In the genomic region with DNA sequence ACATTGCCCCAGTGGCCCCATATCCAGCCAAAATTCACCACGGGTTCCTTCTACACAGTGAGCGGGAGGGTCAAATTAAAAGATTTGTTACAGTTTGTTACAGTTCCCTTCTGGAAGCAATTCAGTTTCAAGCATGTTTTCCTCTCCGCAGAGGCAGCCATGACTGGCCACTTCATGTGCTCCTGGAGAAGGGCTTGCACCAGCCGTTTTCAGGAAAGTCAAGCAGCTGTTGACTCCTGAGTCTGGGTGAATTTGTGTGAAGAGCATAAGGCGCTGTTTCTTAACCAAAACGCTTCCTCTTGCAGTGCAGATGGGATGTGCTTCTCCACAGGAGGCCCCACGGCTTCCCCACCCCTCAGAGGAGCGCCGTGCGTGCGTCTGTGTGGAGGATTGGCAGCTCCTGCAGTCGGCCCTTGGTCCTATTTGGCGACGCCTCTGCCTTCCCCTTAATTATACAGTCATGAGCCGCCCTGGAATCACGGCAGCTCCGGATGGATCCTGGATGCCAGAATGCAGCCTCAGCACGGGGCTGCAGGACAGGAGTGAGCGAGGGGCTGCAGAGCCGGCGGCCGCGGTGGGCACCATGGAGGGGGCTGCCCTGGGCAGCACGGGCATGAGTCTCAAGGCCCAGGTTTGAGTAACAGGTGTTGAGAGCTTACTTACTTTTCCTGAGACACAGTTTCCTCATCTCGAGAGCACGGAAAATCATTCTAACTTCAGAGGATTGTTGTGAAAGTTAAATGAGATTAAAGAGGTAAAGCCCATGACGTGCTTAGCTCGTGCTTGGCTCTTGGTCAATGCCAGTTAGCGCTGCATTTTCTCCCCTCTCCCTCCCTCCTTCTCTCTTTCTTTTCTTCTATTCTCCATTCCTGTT, we compare ENCODE assay signal across 16 cellular contexts. TPM values are rescaled to one million over a fixed set of nuclear protein-coding genes. Genes with fewer than 3 reads are reported as not detected.
DNase-seq lines count a peak whose midpoint lies in the region; ATAC-seq and TF ChIP-seq lines count a peak whose summit lies in the region.
"Had no signal": no experiment of that assay in that cellular context is flagged by ENCODE, and none has a peak within 500 bp of the region (broad histone marks: within the 10 kb centered on the region; RNA-seq: fewer than 3 reads in every experiment).

No MANE protein-coding gene starts in this region.

- no peaks in the 10 kb centered on the region for H3K36me3 ChIP-seq in rectal smooth muscle tissue (ENCODE audit: control insufficient read depth, insufficient read depth, low read length)
- no peaks in the 10 kb centered on the region for H3K36me3 ChIP-seq in effector memory CD4-positive, alpha-beta T cell (ENCODE audit: control insufficient read depth, insufficient read depth, low read length)
- H3K36me3 ChIP-seq: heart left ventricle, vagina had no signal

- H3K27ac ChIP-seq in rectal smooth muscle tissue (ENCODE audit: low read depth, low read length) = no peak overlapping the region
- no peak overlapping the region for H3K27ac ChIP-seq in effector memory CD4-positive, alpha-beta T cell (ENCODE audit: insufficient read depth, low read length, poor library complexity, severe bottlenecking)
- H3K27ac ChIP-seq: heart left ventricle, psoas muscle, vagina had no signal

- intact Hi-C loops in left colon (cut with DNase I, micrococcal nuclease) = no loop called here

- H3K4me3 ChIP-seq in rectal smooth muscle tissue (ENCODE audit: low read length) = peak overlapping the region; percentile 35
- no peak overlapping the region for H3K4me3 ChIP-seq in effector memory CD4-positive, alpha-beta T cell (ENCODE audit: insufficient read depth, low read depth, low read length, poor library complexity, severe bottlenecking)
- H3K4me3 ChIP-seq: heart left ventricle, psoas muscle, vagina had no signal

- H3K27me3 ChIP-seq in rectal smooth muscle tissue (ENCODE audit: control insufficient read depth, insufficient read depth, low read length) = no peaks in the 10 kb centered on the region
- no peaks in the 10 kb centered on the region for H3K27me3 ChIP-seq in effector memory CD4-positive, alpha-beta T cell (replicated peaks; ENCODE audit: control insufficient read depth, insufficient read depth, low read length, poor library complexity, severe bottlenecking)
- H3K27me3 ChIP-seq: vagina had no signal

- H3K4me1 ChIP-seq in rectal smooth muscle tissue (ENCODE audit: control insufficient read depth, insufficient read depth, low read length) = no peaks in the 10 kb centered on the region
- H3K4me1 ChIP-seq in effector memory CD4-positive, alpha-beta T cell (ENCODE audit: control insufficient read depth, insufficient read depth, low read length, poor library complexity, severe bottlenecking) = no peaks in the 10 kb centered on the region
- H3K4me1 ChIP-seq: heart left ventricle, psoas muscle, vagina had no signal

- CTCF ChIA-PET in GM10248 (lab: Yijun Ruan, JAX) = no interaction called here

- peak; percentile 43 for DNase-seq in DMS79 (lab: John Stamatoyannopoulos, UW)
- DNase-seq in RPMI8226 = peak; percentile 14
- DNase-seq in left colon = peak; percentile 75 to 77
- no peak for DNase-seq in AG20443 (ENCODE audit: low spot score)
- DNase-seq in effector memory CD4-positive, alpha-beta T cell = no peak
- DNase-seq in NCI-H1694 (lab: John Stamatoyannopoulos, UW) = no peak
- no peak for DNase-seq in GM10248 (ENCODE audit: extremely low spot score)
- DNase-seq: activated CD4-positive, CD25-positive, alpha-beta regulatory T cell treated with anti-CD3 and anti-CD28 coated beads, Interleukin-2, amount 50 U/mL, for 72 hours; activated naive CD8-positive, alpha-beta T cell treated with anti-CD3 and anti-CD28 coated beads for 36 hours; heart left ventricle; NCI-H226; OCI-M1; psoas muscle had no signal

- no peaks in the 10 kb centered on the region for H3K9me3 ChIP-seq in effector memory CD4-positive, alpha-beta T cell (ENCODE audit: control insufficient read depth, low read length)
- H3K9me3 ChIP-seq: heart left ventricle, psoas muscle, vagina had no signal

- ATAC-seq in left colon = peak; percentile 79
- ATAC-seq: heart left ventricle, psoas muscle had no signal

- POLR2A ChIA-PET in GM10248 (lab: Yijun Ruan, JAX) = no interaction called here

- no peak overlapping the region for H3K9ac ChIP-seq in rectal smooth muscle tissue (ENCODE audit: low read length)

- TF ChIP-seq CTCF in GM10248 (IDR thresholded peaks at IDR 0.05; ENCODE audit: control extremely low read depth, extremely low read depth, low read depth, missing control alignments) = no peak

RNA-seq across cellular contexts. Expression of a gene that starts 54.2 kb away (rescaled TPM):
- total RNA-seq in left colon = under 1 TPM; 0.12 to 0.22 TPM
- total RNA-seq: epithelial cell of proximal tubule had no signal

Comparison
In these comparisons a context has a peak if more than half of its experiments do, and no peak if none do; other contexts are left out.
1. DNase-seq: peak in DMS79 (single experiment), RPMI8226 (single experiment) and left colon (2 of 2); none in AG20443 (single experiment), effector memory CD4-positive, alpha-beta T cell (0 of 3), NCI-H1694 (single experiment) and GM10248 (single experiment).